8 cellular contexts compared by ENCODE assay signal in genomic region chr17:40065041-40065770, GRCh38. TPM values are rescaled to one million over a fixed set of nuclear protein-coding genes. Genes with fewer than 3 reads are reported as not detected.
A peak's percentile ranks its signal among the peaks of the same experiment; 100 is the strongest.
DNase-seq lines count a peak whose midpoint lies in the region; ATAC-seq and TF ChIP-seq lines count a peak whose summit lies in the region.

No MANE protein-coding gene starts in this region.

- TF ChIP-seq CTCF in left ventricle myocardium inferior (IDR thresholded peaks at IDR 0.05; ENCODE audit: borderline replicate concordance) = no peak
- no peak for TF ChIP-seq CTCF in vagina (IDR thresholded peaks at IDR 0.05)

- no peaks in the 10 kb centered on the region for H3K36me3 ChIP-seq in left ventricle myocardium inferior
- no peaks in the 10 kb centered on the region for H3K36me3 ChIP-seq in muscle layer of duodenum (ENCODE audit: control insufficient read depth in 1 of 2, insufficient read depth in 2 of 2, low read length in 2 of 2)
- no peaks in the 10 kb centered on the region for H3K36me3 ChIP-seq in vagina

- intact Hi-C loops in left ventricle myocardium inferior (cut with micrococcal nuclease) (no loop called here), Right ventricle myocardium inferior (cut with DNase I) (no loop called here), vagina (cut with DNase I) (loop anchor here (10.0 kb wide), 1 partner anchor 110 kb away; the partner anchor contains the start of gene RAPGEFL1)

- H3K4me1 ChIP-seq in left ventricle myocardium inferior (peaks cover 79% of the 10 kb centered on the region), muscle layer of duodenum (ENCODE audit: control insufficient read depth in 1 of 2, insufficient read depth in 2 of 2, low read length in 2 of 2) (peaks cover 38 to 77% of the 10 kb centered on the region in 2 donors), vagina (peaks cover 76% of the 10 kb centered on the region)

- H3K4me3 ChIP-seq in left ventricle myocardium inferior (peak overlapping the region; percentile 90), muscle layer of duodenum (ENCODE audit: low read depth in 1 of 2, low read length in 2 of 2) (peak overlapping the region; percentile 82 to 99), vagina (peak overlapping the region; percentile 98 to 100)

- H3K27me3 ChIP-seq in left ventricle myocardium inferior (ENCODE audit: low read depth) = no peaks in the 10 kb centered on the region
- H3K27me3 ChIP-seq in muscle layer of duodenum (ENCODE audit: low read depth, low read length) = no peaks in the 10 kb centered on the region
- no peaks in the 10 kb centered on the region for H3K27me3 ChIP-seq in vagina

- TF ChIP-seq POLR2A in vagina (IDR thresholded peaks at IDR 0.05) = no peak

- H3K9me3 ChIP-seq in left ventricle myocardium inferior (replicated peaks) = no peaks in the 10 kb centered on the region
- H3K9me3 ChIP-seq in muscle layer of duodenum (ENCODE audit: control insufficient read depth in 1 of 2, low read length in 2 of 2) = no peaks in the 10 kb centered on the region
- H3K9me3 ChIP-seq in vagina = no peaks in the 10 kb centered on the region

- H3K27ac ChIP-seq in left ventricle myocardium inferior (replicated peaks) = peak overlapping the region; percentile 100
- peak overlapping the region; percentile 99 for H3K27ac ChIP-seq in cingulate gyrus (ENCODE audit: low read depth, low read length)
- H3K27ac ChIP-seq in muscle layer of duodenum (ENCODE audit: low read length) = peak overlapping the region; percentile 80
- H3K27ac ChIP-seq in vagina = peak overlapping the region; percentile 99

- ATAC-seq in Right ventricle myocardium inferior (no peak), HG03025 (IDR thresholded peaks at IDR 0.05; ENCODE audit: low FRiP score, unreplicated experiment) (no peak), GM21786 (IDR thresholded peaks at IDR 0.05; ENCODE audit: unreplicated experiment) (no peak), GM19452 (IDR thresholded peaks at IDR 0.05; ENCODE audit: unreplicated experiment) (no peak)

- DNase-seq in left ventricle myocardium inferior (peak; percentile 37), Right ventricle myocardium inferior (ENCODE audit: missing footprints) (no peak), vagina (ENCODE audit: extremely low spot score in 2 of 2) (no peak)

RNA-seq across cellular contexts. Expression of gene THRA, which starts 2.4 kb away (rescaled TPM):
- total RNA-seq in left ventricle myocardium inferior (78.3 TPM), Right ventricle myocardium inferior (88.3 TPM), vagina (40.3 TPM)

RNA-seq across cellular contexts. Expression of gene MED24, which starts 11.0 kb away (rescaled TPM):
- total RNA-seq in left ventricle myocardium inferior (58.2 TPM), Right ventricle myocardium inferior (53.9 TPM), vagina (106 TPM)

RNA-seq across cellular contexts. Expression of gene NR1D1, which starts 35.2 kb away (rescaled TPM):
- total RNA-seq in left ventricle myocardium inferior = 19.1 TPM
- total RNA-seq in Right ventricle myocardium inferior = 24.9 TPM
- total RNA-seq in vagina = 15.0 TPM

RNA-seq across cellular contexts. Expression of gene CSF3, which starts 50.0 kb away (rescaled TPM):
- total RNA-seq in left ventricle myocardium inferior (not detected), Right ventricle myocardium inferior (not detected), vagina (25.3 TPM)

RNA-seq across cellular contexts. Expression of gene MSL1, which starts 56.6 kb away (rescaled TPM):
- 39.8 TPM for total RNA-seq in left ventricle myocardium inferior
- total RNA-seq in Right ventricle myocardium inferior = 51.4 TPM
- 62.4 TPM for total RNA-seq in vagina
